ENCODE assay signal across 2 cellular contexts in genomic region chr3:126354776-126355175, GRCh38.
TF ChIP-seq lines count a peak whose summit lies in the region.

No MANE protein-coding gene starts in this region.

TF ChIP-seq in H1, 55 proteins besides CTCF, POLR2A, EP300 and RAD21:
- TF ChIP-seq YY1 (IDR thresholded peaks at IDR 0.05; ENCODE audit: low read depth, low read length): no peak
- TF ChIP-seq HDAC6 (IDR thresholded peaks at IDR 0.05; ENCODE audit: low read depth, low read length): no peak
- no peak for TF ChIP-seq FOSL1 (IDR thresholded peaks at IDR 0.05; ENCODE audit: insufficient read depth, low read depth, low read length)
- TF ChIP-seq SAP30 (IDR thresholded peaks at IDR 0.05; ENCODE audit: insufficient read depth, insufficient replicate concordance, low read length): no peak
- no peak for TF ChIP-seq CHD7 (IDR thresholded peaks at IDR 0.05; ENCODE audit: insufficient replicate concordance, low read length)
- no peak for TF ChIP-seq RXRA (IDR thresholded peaks at IDR 0.05; ENCODE audit: insufficient read depth, low read depth, low read length)
- TF ChIP-seq SP2 (IDR thresholded peaks at IDR 0.05; ENCODE audit: low read length): no peak
- no peak for TF ChIP-seq CBX8 (IDR thresholded peaks at IDR 0.05; ENCODE audit: borderline replicate concordance, low read depth, low read length)
- no peak for TF ChIP-seq EGR1 (IDR thresholded peaks at IDR 0.05; ENCODE audit: borderline replicate concordance, low read depth, low read length)
- no peak for TF ChIP-seq KDM5A (IDR thresholded peaks at IDR 0.05; ENCODE audit: low read length)

TF ChIP-seq in WTC11, 78 proteins besides CTCF, POLR2A, EP300 and RAD21:
- TF ChIP-seq ZBTB21 (CRISPR knock-in tag; IDR thresholded peaks at IDR 0.05; ENCODE audit: borderline replicate concordance): no peak
- no peak for TF ChIP-seq MLX (CRISPR knock-in tag; IDR thresholded peaks at IDR 0.05)
- TF ChIP-seq NR3C1 (CRISPR knock-in tag; conservative IDR thresholded peaks at IDR 0.05; ENCODE audit: low read depth): no peak
- TF ChIP-seq FOXK1 (CRISPR knock-in tag; IDR thresholded peaks at IDR 0.05): no peak
